ENCODE assay signal across 1 cellular context in the genomic region with DNA sequence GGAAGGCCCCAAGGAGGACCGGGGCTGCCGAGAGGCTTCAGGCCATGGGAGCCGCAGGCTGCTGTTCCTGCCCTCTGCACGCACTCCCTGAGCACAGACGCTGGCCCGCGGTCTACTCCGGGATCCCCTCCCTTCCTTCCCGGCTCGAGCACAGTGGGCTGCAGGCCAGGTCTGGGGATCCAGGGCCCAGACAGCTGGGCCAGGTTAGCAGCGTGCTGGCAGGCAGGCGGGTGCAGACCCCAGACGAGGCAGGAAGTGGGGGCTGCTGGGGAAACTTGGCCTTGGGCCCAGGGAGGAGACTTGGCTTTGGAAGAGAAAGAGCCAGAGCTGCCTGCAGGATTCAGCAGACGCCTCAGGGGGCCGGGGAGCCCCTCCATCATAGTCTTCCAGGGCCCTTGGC.
TF ChIP-seq lines count a peak whose summit lies in the region.

No MANE protein-coding gene starts in this region.

TF ChIP-seq in H1, 55 proteins besides CTCF, POLR2A, EP300 and RAD21 (continued from another document):
- TF ChIP-seq, protein P1, sequence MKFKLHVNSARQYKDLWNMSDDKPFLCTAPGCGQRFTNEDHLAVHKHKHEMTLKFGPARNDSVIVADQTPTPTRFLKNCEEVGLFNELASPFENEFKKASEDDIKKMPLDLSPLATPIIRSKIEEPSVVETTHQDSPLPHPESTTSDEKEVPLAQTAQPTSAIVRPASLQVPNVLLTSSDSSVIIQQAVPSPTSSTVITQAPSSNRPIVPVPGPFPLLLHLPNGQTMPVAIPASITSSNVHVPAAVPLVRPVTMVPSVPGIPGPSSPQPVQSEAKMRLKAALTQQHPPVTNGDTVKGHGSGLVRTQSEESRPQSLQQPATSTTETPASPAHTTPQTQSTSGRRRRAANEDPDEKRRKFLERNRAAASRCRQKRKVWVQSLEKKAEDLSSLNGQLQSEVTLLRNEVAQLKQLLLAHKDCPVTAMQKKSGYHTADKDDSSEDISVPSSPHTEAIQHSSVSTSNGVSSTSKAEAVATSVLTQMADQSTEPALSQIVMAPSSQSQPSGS (IDR thresholded peaks at IDR 0.05; ENCODE audit: low read length), result no peak
- TF ChIP-seq BACH1 (IDR thresholded peaks at IDR 0.05; ENCODE audit: low read length) (no peak), KDM5A (IDR thresholded peaks at IDR 0.05; ENCODE audit: low read length) (no peak), BRCA1 (IDR thresholded peaks at IDR 0.05; ENCODE audit: low read depth, low read length) (no peak), POU5F1 (IDR thresholded peaks at IDR 0.05; ENCODE audit: low read depth, low read length) (no peak), SP2 (IDR thresholded peaks at IDR 0.05; ENCODE audit: low read length) (no peak), SIN3A (conservative IDR thresholded peaks at IDR 0.05 in 1 of 2, IDR thresholded peaks at IDR 0.05 in 1 of 2; ENCODE audit: low read depth in 1 of 2, low read length in 2 of 2) (no peak)
TF ChIP-seq in H1: peak in this region for 0.
